18 cellular contexts compared by ENCODE assay signal in genomic region chr5:132826424-132827082, GRCh38. TPM values are rescaled to one million over a fixed set of nuclear protein-coding genes. Genes with fewer than 3 reads are reported as not detected.
DNase-seq lines count a peak whose midpoint lies in the region; ATAC-seq, FAIRE-seq and TF ChIP-seq lines count a peak whose summit lies in the region.
"Had no signal": no experiment of that assay in that cellular context is flagged by ENCODE, and none has a peak within 500 bp of the region (broad histone marks: within the 10 kb centered on the region; RNA-seq: fewer than 3 reads in every experiment).

No MANE protein-coding gene starts in this region.

- FAIRE-seq in astrocyte (lab: Jason Lieb, UNC) = no peak
- FAIRE-seq: D721Med had no signal

- POLR2A ChIA-PET in PC-9 (lab: Charles Lee; ENCODE audit: unreplicated experiment) = interaction anchor here (0.5 kb wide), 1 partner anchor 110 kb away, joined by 5 read pairs; no protein-coding TSS in a partner anchor

- intact Hi-C loops in PC-9 (cut with micrococcal nuclease; ENCODE audit: unreplicated experiment) (no loop called here), stomach (cut with DNase I; ENCODE audit: low total_unique reads) (no loop called here)

- H3K9me3 Mint-ChIP-seq in activated naive CD8-positive, alpha-beta T cell (ENCODE audit: low read depth) = no peaks in the 10 kb centered on the region
- H3K9me3 Mint-ChIP-seq in activated naive CD8-positive, alpha-beta T cell treated with anti-CD3 and anti-CD28 coated beads for 36 hours = no peaks in the 10 kb centered on the region
- no peaks in the 10 kb centered on the region for H3K9me3 Mint-ChIP-seq in astrocyte (ENCODE audit: unreplicated experiment)

- H2AFZ ChIP-seq in astrocyte (ENCODE audit: low read depth, low read length) (peak overlapping the region; percentile 63), PC-9 (no peak overlapping the region)

- TF ChIP-seq CTCF in astrocyte (IDR thresholded peaks at IDR 0.05; ENCODE audit: insufficient read depth, low read depth, low read length) = no peak
- TF ChIP-seq CTCF in upper lobe of left lung (IDR thresholded peaks at IDR 0.05) = no peak
- no peak for TF ChIP-seq CTCF in PC-9 (conservative IDR thresholded peaks at IDR 0.05)
- TF ChIP-seq CTCF in stomach (IDR thresholded peaks at IDR 0.05) = no peak

- H3K27ac Mint-ChIP-seq in activated naive CD8-positive, alpha-beta T cell = no peak overlapping the region
- no peak overlapping the region for H3K27ac Mint-ChIP-seq in activated naive CD8-positive, alpha-beta T cell treated with anti-CD3 and anti-CD28 coated beads for 36 hours
- H3K27ac Mint-ChIP-seq in astrocyte (ENCODE audit: unreplicated experiment) = no peak overlapping the region

- CTCF ChIA-PET in PC-9 (lab: Charles Lee) = no interaction called here

- TF ChIP-seq EP300 in upper lobe of left lung (IDR thresholded peaks at IDR 0.05) (peak in 1 of 4 donors; percentile 53), stomach (IDR thresholded peaks at IDR 0.05) (no peak)

- H3K4me1 ChIP-seq in astrocyte (ENCODE audit: insufficient read depth, low read length) = peaks cover 6% of the 10 kb centered on the region
- H3K4me1 ChIP-seq in upper lobe of left lung = peaks cover 33 to 60% (median 40%) of the 10 kb centered on the region in 4 donors
- H3K4me1 ChIP-seq in PC-9 (replicated peaks; ENCODE audit: insufficient read depth) = peaks cover 14% of the 10 kb centered on the region; the same call in 1 of the 2 replicates
- peaks cover 16 to 67% (median 40%) of the 10 kb centered on the region in 4 donors for H3K4me1 ChIP-seq in stomach

- WGBS in upper lobe of left lung, 2 donors = 62 to 67% methylated on average over 6 of the region's 6 CpGs
- 57 to 71% (median 58%) methylated on average over 6 of the region's 6 CpGs for WGBS in stomach, 5 donors

- H3K27me3 ChIP-seq in astrocyte (ENCODE audit: insufficient read depth, low read length) = no peaks in the 10 kb centered on the region
- H3K27me3 ChIP-seq in upper lobe of left lung = peaks cover 0 to 18% (median 2%) of the 10 kb centered on the region in 4 donors
- no peaks in the 10 kb centered on the region for H3K27me3 ChIP-seq in PC-9 (ENCODE audit: insufficient read depth, low read depth)
- H3K27me3 ChIP-seq in stomach = peaks cover 0 to 87% (median 5%) of the 10 kb centered on the region in 3 donors
- H3K27me3 ChIP-seq: Peyer's patch had no signal

- peaks cover 24% of the 10 kb centered on the region for H3K27me3 Mint-ChIP-seq in activated naive CD8-positive, alpha-beta T cell
- peaks cover 77% of the 10 kb centered on the region for H3K27me3 Mint-ChIP-seq in activated naive CD8-positive, alpha-beta T cell treated with anti-CD3 and anti-CD28 coated beads for 36 hours
- peaks cover 35% of the 10 kb centered on the region for H3K27me3 Mint-ChIP-seq in astrocyte (ENCODE audit: low read depth, unreplicated experiment)

- BruUV-seq in PC-9 (replicated peaks; lab: Mats Ljungman, UMichigan) = no TSS peak

- no peak for ATAC-seq in upper lobe of left lung (ENCODE audit: low FRiP score in 2 of 2)
- no peak for ATAC-seq in HG03354 (IDR thresholded peaks at IDR 0.05; ENCODE audit: poor library complexity, severe bottlenecking, unreplicated experiment)
- ATAC-seq: left cardiac atrium had no signal

- no peaks in the 10 kb centered on the region for H3F3A ChIP-seq in PC-9 (ENCODE audit: insufficient read depth, low read depth)

- no peaks in the 10 kb centered on the region for H3K36me3 ChIP-seq in astrocyte (ENCODE audit: insufficient read depth, low read length)
- peaks cover 0 to 30% (median 10%) of the 10 kb centered on the region in 4 donors for H3K36me3 ChIP-seq in upper lobe of left lung
- no peaks in the 10 kb centered on the region for H3K36me3 ChIP-seq in PC-9 (ENCODE audit: low read depth)
- peaks cover 0 to 34% (median 27%) of the 10 kb centered on the region in 4 donors for H3K36me3 ChIP-seq in stomach

- H3K4me3 ChIP-seq in astrocyte (ENCODE audit: insufficient read depth, low read depth, low read length) = no peak overlapping the region
- H3K4me3 ChIP-seq in upper lobe of left lung = no peak overlapping the region
- H3K4me3 ChIP-seq in PC-9 = no peak overlapping the region
- peak overlapping the region in 1 of 4 donors; percentile 29 for H3K4me3 ChIP-seq in stomach

- H3K4me1 Mint-ChIP-seq in activated naive CD8-positive, alpha-beta T cell (ENCODE audit: low read depth) = peaks cover 8% of the 10 kb centered on the region
- peaks cover 6% of the 10 kb centered on the region for H3K4me1 Mint-ChIP-seq in activated naive CD8-positive, alpha-beta T cell treated with anti-CD3 and anti-CD28 coated beads for 36 hours
- peaks cover 5% of the 10 kb centered on the region for H3K4me1 Mint-ChIP-seq in astrocyte (ENCODE audit: low read depth, unreplicated experiment)

- TF ChIP-seq POLR2A in upper lobe of left lung (IDR thresholded peaks at IDR 0.05) = no peak
- no peak for TF ChIP-seq POLR2A in stomach (IDR thresholded peaks at IDR 0.05)

- H3K79me2 ChIP-seq in astrocyte (ENCODE audit: insufficient read depth, low read length) = no peaks in the 10 kb centered on the region
- peaks cover 17% of the 10 kb centered on the region for H3K79me2 ChIP-seq in PC-9 (ENCODE audit: low read depth)

- no peak for DNase-seq in activated naive CD8-positive, alpha-beta T cell treated with anti-CD3 and anti-CD28 coated beads for 36 hours
- no peak for DNase-seq in astrocyte (ENCODE audit: low read depth)
- DNase-seq in medulla oblongata (ENCODE audit: extremely low spot score) = peak; percentile 18
- no peak for DNase-seq in upper lobe of left lung
- no peak for DNase-seq in PC-9
- no peak for DNase-seq in stomach
- DNase-seq: central memory CD4-positive, alpha-beta T cell; left cardiac atrium; NCI-H2029; NCI-H69; occipital lobe; Peyer's patch had no signal

- H3K9ac ChIP-seq in astrocyte (ENCODE audit: low read length) = no peak overlapping the region

- H3K4me2 ChIP-seq in astrocyte (ENCODE audit: low read length) = peak overlapping the region; percentile 77
- no peak overlapping the region for H3K4me2 ChIP-seq in PC-9

- H3K9me2 ChIP-seq in PC-9 (ENCODE audit: insufficient read depth) = no peaks in the 10 kb centered on the region

- peak overlapping the region; percentile 52 for H3K4me3 Mint-ChIP-seq in activated naive CD8-positive, alpha-beta T cell
- H3K4me3 Mint-ChIP-seq in activated naive CD8-positive, alpha-beta T cell treated with anti-CD3 and anti-CD28 coated beads for 36 hours = no peak overlapping the region
- H3K4me3 Mint-ChIP-seq in astrocyte (ENCODE audit: unreplicated experiment) = no peak overlapping the region

- H4K20me1 ChIP-seq in astrocyte (ENCODE audit: insufficient read depth, low read length) (peaks cover 14% of the 10 kb centered on the region), PC-9 (ENCODE audit: insufficient read depth) (no peaks in the 10 kb centered on the region; the same call in 1 of the 2 replicates)

- no peaks in the 10 kb centered on the region for H3K36me3 Mint-ChIP-seq in activated naive CD8-positive, alpha-beta T cell
- no peaks in the 10 kb centered on the region for H3K36me3 Mint-ChIP-seq in activated naive CD8-positive, alpha-beta T cell treated with anti-CD3 and anti-CD28 coated beads for 36 hours
- H3K36me3 Mint-ChIP-seq in astrocyte (ENCODE audit: low read depth, unreplicated experiment) = peaks cover 15% of the 10 kb centered on the region

- no peak overlapping the region for H3K27ac ChIP-seq in astrocyte (ENCODE audit: low read depth, low read length)
- H3K27ac ChIP-seq in upper lobe of left lung = peak overlapping the region; percentile 56 to 78 (median 63)
- no peak overlapping the region for H3K27ac ChIP-seq in PC-9
- H3K27ac ChIP-seq in stomach = no peak overlapping the region
- H3K27ac ChIP-seq: HL-60 had no signal

- H3K9me3 ChIP-seq in astrocyte (ENCODE audit: insufficient read depth, low read depth, low read length) = no peaks in the 10 kb centered on the region
- H3K9me3 ChIP-seq in upper lobe of left lung = no peaks in the 10 kb centered on the region
- no peaks in the 10 kb centered on the region for H3K9me3 ChIP-seq in PC-9 (ENCODE audit: insufficient read depth, low read depth)
- no peaks in the 10 kb centered on the region for H3K9me3 ChIP-seq in stomach
- H3K9me3 ChIP-seq: Peyer's patch had no signal

RNA-seq across cellular contexts. Expression of gene SHROOM1, which starts 3.9 kb away (rescaled TPM):
- total RNA-seq in activated naive CD8-positive, alpha-beta T cell treated with anti-CD3 and anti-CD28 coated beads for 36 hours = 1 to 10 TPM; 1.8 to 2.3 TPM
- total RNA-seq in astrocyte (5.0 TPM in 2 replicates), upper lobe of left lung (10 to 100 TPM in 5 of 6 donors, 1 to 10 TPM in 1; 7.7 to 27.6 (median 20.0) TPM), PC-9 (2021) (23.3 and 23.5 TPM in 2 replicates), stomach (100 to 1,000 TPM in 1 of 5 donors, 10 to 100 TPM in 3, 1 to 10 TPM in 1; 5.3 to 264 (median 48.7) TPM)
- 10 to 100 TPM in 1 of 3 donors, 1 to 10 TPM in 2; 7.5 to 12.8 (median 9.6) TPM for polyA plus RNA-seq in stomach

RNA-seq across cellular contexts. Expression of gene SOWAHA, which starts 13.5 kb away (rescaled TPM):
- total RNA-seq in activated naive CD8-positive, alpha-beta T cell treated with anti-CD3 and anti-CD28 coated beads for 36 hours = under 1 TPM in 1 of 2 experiments, not detected in 1; 0.06 TPM
- total RNA-seq in astrocyte (0.10 and 0.20 TPM in 2 replicates), upper lobe of left lung (1 to 10 TPM in 1 of 6 donors, under 1 TPM in 4, not detected in 1; 0.30 to 1.0 (median 0.55) TPM), PC-9 (2021) (not detected in 2 replicates), stomach (10 to 100 TPM in 2 of 5 donors, 1 to 10 TPM in 2, not detected in 1; 6.8 to 91.8 (median 13.2) TPM)
- polyA plus RNA-seq in stomach = 1 to 10 TPM; 2.4 to 5.7 (median 5.2) TPM
- total RNA-seq: glomerular endothelial cell had no signal
- polyA plus RNA-seq: AG04450 had no signal

RNA-seq across cellular contexts. Expression of gene GDF9, which starts 39.7 kb away (rescaled TPM):
- total RNA-seq in activated naive CD8-positive, alpha-beta T cell treated with anti-CD3 and anti-CD28 coated beads for 36 hours = under 1 TPM; 0.26 to 0.29 TPM
- 0.34 and 0.46 TPM in 2 replicates for total RNA-seq in astrocyte
- 1 to 10 TPM in 2 of 6 donors, under 1 TPM in 2, not detected in 2; 0.23 to 1.1 (median 0.66) TPM for total RNA-seq in upper lobe of left lung
- total RNA-seq in PC-9 (2021) = 0.73 and 1.4 TPM in 2 replicates
- total RNA-seq in stomach = 1 to 10 TPM in 2 of 5 donors, not detected in 3; 1.2 to 4.4 TPM
- 1 to 10 TPM in 1 of 3 donors, under 1 TPM in 1, not detected in 1; 0.25 to 1.1 TPM for polyA plus RNA-seq in stomach

RNA-seq across cellular contexts. Expression of gene UQCRQ, which starts 39.9 kb away (rescaled TPM):
- 100 to 1,000 TPM; 652 to 654 TPM for total RNA-seq in activated naive CD8-positive, alpha-beta T cell treated with anti-CD3 and anti-CD28 coated beads for 36 hours
- total RNA-seq in astrocyte (382 and 409 TPM in 2 replicates), upper lobe of left lung (100 to 1,000 TPM in 3 of 6 donors, 10 to 100 TPM in 3; 44.6 to 327 (median 103) TPM), PC-9 (2021) (414 and 446 TPM in 2 replicates), stomach (100 to 1,000 TPM in 2 of 5 donors, 10 to 100 TPM in 3; 66.5 to 173 (median 83.4) TPM)
- polyA plus RNA-seq in stomach = 100 to 1,000 TPM; 470 to 603 (median 499) TPM

RNA-seq across cellular contexts. Expression of gene LEAP2, which starts 46.9 kb away (rescaled TPM):
- 1 to 10 TPM; 1.8 TPM for total RNA-seq in activated naive CD8-positive, alpha-beta T cell treated with anti-CD3 and anti-CD28 coated beads for 36 hours
- total RNA-seq in astrocyte (0.27 and 0.31 TPM in 2 replicates), upper lobe of left lung (1 to 10 TPM in 3 of 6 donors, under 1 TPM in 3; 0.61 to 2.2 (median 0.89) TPM), PC-9 (2021) (4.4 and 4.5 TPM in 2 replicates), stomach (1 to 10 TPM in 2 of 5 donors, under 1 TPM in 1, not detected in 2; 0.92 to 2.3 (median 1.3) TPM)
- 1 to 10 TPM; 1.4 to 2.2 (median 1.4) TPM for polyA plus RNA-seq in stomach

Comparison
In these comparisons a context has a peak if more than half of its experiments do, and no peak if none do; other contexts are left out.
1. H3K27ac ChIP-seq: peak in upper lobe of left lung (4 of 4); none in astrocyte (single experiment), PC-9 (single experiment) and stomach (0 of 5).